ENCODE assay signal across 13 cellular contexts in the genomic region with DNA sequence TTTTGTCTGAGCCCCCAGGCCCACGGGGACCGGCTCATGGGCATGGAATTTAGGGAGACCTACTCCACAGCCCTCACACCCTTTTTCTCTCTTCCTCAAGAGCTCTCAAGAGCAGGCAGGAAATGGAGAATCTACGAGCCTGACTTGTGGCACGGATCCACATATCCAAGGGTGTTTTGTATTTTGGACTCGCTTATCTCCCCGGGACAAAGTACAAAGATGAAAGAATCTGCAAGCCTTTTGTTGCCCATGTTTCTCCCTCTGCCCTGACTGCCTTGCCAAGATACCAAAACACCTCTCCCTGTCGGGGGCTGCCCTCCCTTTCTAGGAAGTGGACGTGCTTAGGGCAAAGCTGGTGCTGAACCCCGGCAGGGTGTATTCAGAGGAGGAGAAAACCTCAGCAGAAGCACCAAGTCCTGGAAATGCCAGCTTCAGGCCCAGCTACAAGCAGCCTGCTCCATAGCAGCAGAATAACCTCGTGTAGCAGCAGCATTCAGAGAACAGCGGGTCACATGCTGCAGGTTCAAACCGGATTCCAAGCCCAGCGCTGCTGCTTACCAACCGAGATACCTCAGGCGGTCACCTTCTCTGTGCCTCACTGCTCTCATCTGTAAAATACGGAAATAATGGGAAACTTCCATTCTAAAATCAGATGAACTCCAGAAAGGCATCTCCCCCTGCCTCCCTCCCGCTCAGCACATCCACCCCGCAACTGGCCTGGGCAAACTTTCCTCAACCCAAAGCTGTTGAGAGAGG. TPM values are rescaled to one million over a fixed set of nuclear protein-coding genes. Genes with fewer than 3 reads are reported as not detected.
DNase-seq lines count a peak whose midpoint lies in the region; ATAC-seq and TF ChIP-seq lines count a peak whose summit lies in the region.
"Had no signal": no experiment of that assay in that cellular context is flagged by ENCODE, and none has a peak within 500 bp of the region (broad histone marks: within the 10 kb centered on the region; RNA-seq: fewer than 3 reads in every experiment).

No MANE protein-coding gene starts in this region.

- H3K4me1 Mint-ChIP-seq in CD14-positive monocyte, result peaks cover 31% of the 10 kb centered on the region
- H3K4me1 Mint-ChIP-seq in effector memory CD8-positive, alpha-beta T cell (ENCODE audit: low read depth in 2 of 2), result peaks cover 8 to 11% of the 10 kb centered on the region in 2 donors

- peaks cover 0 to 2% (median 0%) of the 10 kb centered on the region in 7 donors for H3K9me3 Mint-ChIP-seq in CD14-positive monocyte
- H3K9me3 Mint-ChIP-seq in effector memory CD8-positive, alpha-beta T cell, result no peaks in the 10 kb centered on the region
- H3K9me3 Mint-ChIP-seq: activated CD4-positive, alpha-beta T cell treated with anti-CD3 and anti-CD28 coated beads, Interleukin-2, amount 10 ng/mL, durations not matched to agents 7 days and 5 days; CD8-positive, alpha-beta memory T cell; central memory CD8-positive, alpha-beta T cell; natural killer cell treated with Interleukin-12 subunit alpha and Interleukin-12 subunit beta and Interleukin-15 and Interleukin-18, amount 100 ng/mL, for 72 hours had no signal

- H3K27ac Mint-ChIP-seq in CD14-positive monocyte, result peak overlapping the region in 1 of 7 donors; percentile 25
- no peak overlapping the region for H3K27ac Mint-ChIP-seq in effector memory CD8-positive, alpha-beta T cell
- H3K27ac Mint-ChIP-seq: activated CD4-positive, alpha-beta T cell treated with anti-CD3 and anti-CD28 coated beads, Interleukin-2, amount 10 ng/mL, durations not matched to agents 7 days and 5 days; natural killer cell treated with Interleukin-12 subunit alpha and Interleukin-12 subunit beta and Interleukin-15 and Interleukin-18, amount 100 ng/mL, for 72 hours had no signal

- H3K36me3 ChIP-seq in mucosa of descending colon (ENCODE audit: low read depth), result no peaks in the 10 kb centered on the region

- H3K9me3 ChIP-seq in mucosa of descending colon, result no peaks in the 10 kb centered on the region

- H3K27me3 Mint-ChIP-seq in CD14-positive monocyte (ENCODE audit: low read depth in 3 of 3), result peaks cover 10 to 19% (median 13%) of the 10 kb centered on the region in 3 donors
- no peaks in the 10 kb centered on the region for H3K27me3 Mint-ChIP-seq in effector memory CD8-positive, alpha-beta T cell
- H3K27me3 Mint-ChIP-seq: central memory CD8-positive, alpha-beta T cell had no signal

- H3K4me3 Mint-ChIP-seq in CD14-positive monocyte, result peak overlapping the region; percentile 53 to 71
- H3K4me3 Mint-ChIP-seq in effector memory CD8-positive, alpha-beta T cell, result no peak overlapping the region
- H3K4me3 Mint-ChIP-seq: activated CD4-positive, alpha-beta T cell treated with anti-CD3 and anti-CD28 coated beads, Interleukin-2, amount 10 ng/mL, durations not matched to agents 7 days and 5 days; central memory CD8-positive, alpha-beta T cell; natural killer cell treated with Interleukin-12 subunit alpha and Interleukin-12 subunit beta and Interleukin-15 and Interleukin-18, amount 100 ng/mL, for 72 hours had no signal

- intact Hi-C loops in CD14-positive monocyte (cut with micrococcal nuclease) (no loop called here), mucosa of descending colon (cut with DNase I, micrococcal nuclease) (no loop called here), dorsolateral prefrontal cortex (cut with DNase I) (loop anchor here (2.0 to 5.0 kb wide), 4 partner anchors 61 to 168 kb away; a partner anchor contains a TSS)

- DNase-seq in CD14-positive monocyte (ENCODE audit: low spot score), result no peak
- DNase-seq in NCI-H226, result peak; percentile 75
- peak; percentile 45 for DNase-seq in epithelial cell of esophagus (ENCODE audit: low read depth)
- DNase-seq in mucosa of descending colon, result peak; percentile 76 to 82 (median 78)
- no peak for DNase-seq in dorsolateral prefrontal cortex
- no peak for DNase-seq in T1000 (lab: John Stamatoyannopoulos, UW)
- no peak for DNase-seq in effector memory CD8-positive, alpha-beta T cell
- DNase-seq: activated CD4-positive, alpha-beta T cell treated with anti-CD3 and anti-CD28 coated beads, Interleukin-2, amount 10 ng/mL, durations not matched to agents 7 days and 5 days; CD8-positive, alpha-beta memory T cell; NCI-H69 had no signal

- H3K27ac ChIP-seq in dorsolateral prefrontal cortex, result peak overlapping the region in 21 of 59 donors; percentile 3 to 62 (median 39)

- H3K27me3 ChIP-seq in dorsolateral prefrontal cortex, result no peaks in the 10 kb centered on the region

- H3K4me3 ChIP-seq in epithelial cell of esophagus (ENCODE audit: low read length) (no peak overlapping the region), mucosa of descending colon (no peak overlapping the region), dorsolateral prefrontal cortex (peak overlapping the region in 1 of 59 donors; percentile 12)

- H3K36me3 Mint-ChIP-seq in CD14-positive monocyte, result peaks cover 14 to 24% of the 10 kb centered on the region in 2 donors
- no peaks in the 10 kb centered on the region for H3K36me3 Mint-ChIP-seq in effector memory CD8-positive, alpha-beta T cell (ENCODE audit: insufficient read depth)
- H3K36me3 Mint-ChIP-seq: natural killer cell treated with Interleukin-12 subunit alpha and Interleukin-12 subunit beta and Interleukin-15 and Interleukin-18, amount 100 ng/mL, for 72 hours had no signal

- peaks cover 50% of the 10 kb centered on the region for H3K4me1 ChIP-seq in mucosa of descending colon (ENCODE audit: low read depth)

- ATAC-seq in mucosa of descending colon (peak; percentile 70), HG02610 (IDR thresholded peaks at IDR 0.05; ENCODE audit: unreplicated experiment) (no peak)
- no peak for ATAC-seq in effector memory CD8-positive, alpha-beta T cell (replicated peaks)
- ATAC-seq: natural killer cell treated with Interleukin-12 subunit alpha and Interleukin-12 subunit beta and Interleukin-15 and Interleukin-18, amount 100 ng/mL, for 72 hours had no signal

- TF ChIP-seq CTCF in CD14-positive monocyte (IDR thresholded peaks at IDR 0.05) (no peak), epithelial cell of esophagus (IDR thresholded peaks at IDR 0.05; ENCODE audit: insufficient read depth, low read depth, low read length, missing control alignments) (no peak), mucosa of descending colon (IDR thresholded peaks at IDR 0.05) (no peak), dorsolateral prefrontal cortex (IDR thresholded peaks at IDR 0.05 in 54 of 56, conservative IDR thresholded peaks at IDR 0.05 in 2 of 56; ENCODE audit: low read depth in 1 of 56, partially characterized antibody in 56 of 56) (no peak)

RNA-seq across cellular contexts. Expression of a gene that starts 35.2 kb away (rescaled TPM):
- not detected for polyA plus RNA-seq in CD14-positive monocyte
- total RNA-seq in mucosa of descending colon (1 to 10 TPM; 3.3 to 9.6 (median 9.0) TPM), dorsolateral prefrontal cortex (1 to 10 TPM in 7 of 120 experiments, under 1 TPM in 5, not detected in 108; 0.23 to 2.8 (median 1.1) TPM)
- total RNA-seq: activated CD4-positive, alpha-beta T cell treated with anti-CD3 and anti-CD28 coated beads, Interleukin-2, amount 10 ng/mL, durations not matched to agents 7 days and 5 days; CD8-positive, alpha-beta memory T cell; natural killer cell treated with Interleukin-12 subunit alpha and Interleukin-12 subunit beta and Interleukin-15 and Interleukin-18, amount 100 ng/mL, for 72 hours had no signal
- polyA plus RNA-seq: CD8-positive, alpha-beta memory T cell had no signal

Comparison
In these comparisons a context has a peak if more than half of its experiments do, and no peak if none do; other contexts are left out.
1. DNase-seq: peak in NCI-H226 (single experiment), epithelial cell of esophagus (single experiment) and mucosa of descending colon (3 of 3); none in CD14-positive monocyte (single experiment), dorsolateral prefrontal cortex (0 of 10), T1000 (single experiment) and effector memory CD8-positive, alpha-beta T cell (0 of 3).
2. H3K4me3 Mint-ChIP-seq: peak in CD14-positive monocyte (2 of 2); none in effector memory CD8-positive, alpha-beta T cell (0 of 2).
3. intact Hi-C loops: an anchor here in dorsolateral prefrontal cortex (2.0 to 5.0 kb wide); none called in CD14-positive monocyte and mucosa of descending colon.